12 cellular contexts compared by ENCODE assay signal in genomic region chr22:49916851-49917250, GRCh38. TPM values are rescaled to one million over a fixed set of nuclear protein-coding genes. Genes with fewer than 3 reads are reported as not detected.
DNase-seq lines count a peak whose midpoint lies in the region; ATAC-seq and TF ChIP-seq lines count a peak whose summit lies in the region.
"Had no signal": no experiment of that assay in that cellular context is flagged by ENCODE, and none has a peak within 500 bp of the region (broad histone marks: within the 10 kb centered on the region; RNA-seq: fewer than 3 reads in every experiment).

No MANE protein-coding gene starts in this region.

- TF ChIP-seq CTCF in mucosa of descending colon (IDR thresholded peaks at IDR 0.05) (no peak), thyroid gland (IDR thresholded peaks at IDR 0.05) (no peak), dorsolateral prefrontal cortex (IDR thresholded peaks at IDR 0.05 in 54 of 56, conservative IDR thresholded peaks at IDR 0.05 in 2 of 56; ENCODE audit: low read depth in 1 of 56, partially characterized antibody in 56 of 56) (no peak)

- H3K4me1 Mint-ChIP-seq in CD4-positive, CD25-positive, alpha-beta regulatory T cell = peaks cover 0 to 43% (median 18%) of the 10 kb centered on the region in 4 donors
- H3K4me1 Mint-ChIP-seq in activated naive CD8-positive, alpha-beta T cell treated with anti-CD3 and anti-CD28 coated beads for 36 hours = peaks cover 17% of the 10 kb centered on the region

- WGBS in thyroid gland, 2 donors = 87 to 97% methylated on average over 10 to 12 of the region's 12 CpGs

- peak overlapping the region; percentile 14 for H3K27ac ChIP-seq in CD4-positive, CD25-positive, alpha-beta regulatory T cell (ENCODE audit: insufficient read depth, low read length, poor library complexity, severe bottlenecking)
- H3K27ac ChIP-seq in HUES48 (ENCODE audit: low read depth, low read length) (no peak overlapping the region), thyroid gland (no peak overlapping the region), dorsolateral prefrontal cortex (peak overlapping the region in 2 of 59 donors; percentile 93 to 95)

- no peak overlapping the region for H3K9ac ChIP-seq in HUES48 (ENCODE audit: low read depth, low read length)

- peak overlapping the region; percentile 89 to 96 (median 92) for H3K4me3 Mint-ChIP-seq in CD4-positive, CD25-positive, alpha-beta regulatory T cell
- peak overlapping the region; percentile 88 for H3K4me3 Mint-ChIP-seq in activated naive CD8-positive, alpha-beta T cell treated with anti-CD3 and anti-CD28 coated beads for 36 hours

- no peak for ATAC-seq in CD4-positive, CD25-positive, alpha-beta regulatory T cell (ENCODE audit: low read depth in 2 of 2)
- ATAC-seq in mucosa of descending colon = no peak

- no peak for DNase-seq in CD4-positive, CD25-positive, alpha-beta regulatory T cell
- no peak for DNase-seq in activated naive CD8-positive, alpha-beta T cell treated with anti-CD3 and anti-CD28 coated beads for 36 hours
- DNase-seq in mucosa of descending colon (peak in 2 of 3 donors; percentile 35 to 56), thyroid gland (no peak), dorsolateral prefrontal cortex (no peak), AML-193 (lab: John Stamatoyannopoulos, UW) (no peak), RPMI8226 (no peak)
- DNase-seq: anterior cingulate cortex, GOT3, NCI-H1105 had no signal

- H3K27ac Mint-ChIP-seq in CD4-positive, CD25-positive, alpha-beta regulatory T cell = peak overlapping the region in 2 of 3 donors; percentile 87 to 91
- H3K27ac Mint-ChIP-seq in activated naive CD8-positive, alpha-beta T cell treated with anti-CD3 and anti-CD28 coated beads for 36 hours = no peak overlapping the region

- H3K9me3 ChIP-seq in CD4-positive, CD25-positive, alpha-beta regulatory T cell (ENCODE audit: control insufficient read depth in 2 of 2, low read length in 2 of 2) = no peaks in the 10 kb centered on the region
- H3K9me3 ChIP-seq in HUES48 (ENCODE audit: control insufficient read depth, insufficient read depth, low read length) (no peaks in the 10 kb centered on the region), mucosa of descending colon (no peaks in the 10 kb centered on the region), thyroid gland (no peaks in the 10 kb centered on the region)
- H3K9me3 ChIP-seq: prostate gland had no signal

- intact Hi-C loops in mucosa of descending colon (cut with DNase I, micrococcal nuclease) = no loop called here
- intact Hi-C loops in thyroid gland (cut with DNase I) = loop anchor here (10.0 kb wide), 1 partner anchor 62 kb away; the partner anchor contains the start of gene ZBED4
- intact Hi-C loops in dorsolateral prefrontal cortex (cut with DNase I) = loop anchor here (5.0 to 10.0 kb wide), 2 partner anchors 65 to 92 kb away; partner anchors contain the start of genes BRD1 (in 1 of the 2) and ZBED4 (in 1 of the 2)

- H3K4me3 ChIP-seq in CD4-positive, CD25-positive, alpha-beta regulatory T cell (ENCODE audit: low read depth, low read length) = no peak overlapping the region
- H3K4me3 ChIP-seq in HUES48 (ENCODE audit: low read depth, low read length) (peak overlapping the region; percentile 92; the same call in 1 of the 2 replicates), mucosa of descending colon (no peak overlapping the region), thyroid gland (replicated peaks in 1 of 3) (no peak overlapping the region), dorsolateral prefrontal cortex (peak overlapping the region in 23 of 59 donors; percentile 68 to 96 (median 92))

- H3K9me3 Mint-ChIP-seq in CD4-positive, CD25-positive, alpha-beta regulatory T cell = no peaks in the 10 kb centered on the region
- no peaks in the 10 kb centered on the region for H3K9me3 Mint-ChIP-seq in activated naive CD8-positive, alpha-beta T cell treated with anti-CD3 and anti-CD28 coated beads for 36 hours

- peaks cover 20% of the 10 kb centered on the region for H3K36me3 ChIP-seq in CD4-positive, CD25-positive, alpha-beta regulatory T cell (ENCODE audit: control insufficient read depth, insufficient read depth, low read length)
- H3K36me3 ChIP-seq in HUES48 (ENCODE audit: control insufficient read depth, insufficient read depth, low read length) (peaks cover 29% of the 10 kb centered on the region), mucosa of descending colon (ENCODE audit: low read depth) (no peaks in the 10 kb centered on the region), thyroid gland (peaks cover 19 to 25% of the 10 kb centered on the region in 2 donors)
- H3K36me3 ChIP-seq: prostate gland had no signal

- H3K27me3 ChIP-seq in CD4-positive, CD25-positive, alpha-beta regulatory T cell (ENCODE audit: control insufficient read depth, insufficient read depth, low read length) = no peaks in the 10 kb centered on the region
- H3K27me3 ChIP-seq in HUES48 (ENCODE audit: control insufficient read depth, insufficient read depth, low read length) = no peaks in the 10 kb centered on the region
- H3K27me3 ChIP-seq in thyroid gland = no peaks in the 10 kb centered on the region
- H3K27me3 ChIP-seq in dorsolateral prefrontal cortex = no peaks in the 10 kb centered on the region

- H3K27me3 Mint-ChIP-seq in CD4-positive, CD25-positive, alpha-beta regulatory T cell = no peaks in the 10 kb centered on the region
- H3K27me3 Mint-ChIP-seq in activated naive CD8-positive, alpha-beta T cell treated with anti-CD3 and anti-CD28 coated beads for 36 hours = no peaks in the 10 kb centered on the region

- peaks cover 27% of the 10 kb centered on the region for H3K4me1 ChIP-seq in CD4-positive, CD25-positive, alpha-beta regulatory T cell (ENCODE audit: control insufficient read depth, insufficient read depth, low read length, poor library complexity, severe bottlenecking)
- H3K4me1 ChIP-seq in HUES48 (ENCODE audit: control insufficient read depth, insufficient read depth, low read length) (peaks cover 4% of the 10 kb centered on the region; the same call in 1 of the 2 replicates), mucosa of descending colon (ENCODE audit: low read depth) (peaks cover 23% of the 10 kb centered on the region), thyroid gland (peaks cover 16 to 20% of the 10 kb centered on the region in 2 donors)

- TF ChIP-seq POLR2A in thyroid gland (IDR thresholded peaks at IDR 0.05) = no peak

- no peaks in the 10 kb centered on the region for H3K36me3 Mint-ChIP-seq in CD4-positive, CD25-positive, alpha-beta regulatory T cell
- H3K36me3 Mint-ChIP-seq in activated naive CD8-positive, alpha-beta T cell treated with anti-CD3 and anti-CD28 coated beads for 36 hours = peaks cover 4% of the 10 kb centered on the region

RNA-seq across cellular contexts. Expression of gene ALG12, which starts 1.4 kb away (rescaled TPM):
- 18.1 TPM for total RNA-seq in CD4-positive, CD25-positive, alpha-beta regulatory T cell
- 10 to 100 TPM; 12.6 to 16.9 (median 15.0) TPM for polyA plus RNA-seq in CD4-positive, CD25-positive, alpha-beta regulatory T cell
- 10 to 100 TPM; 14.5 to 15.2 TPM for total RNA-seq in activated naive CD8-positive, alpha-beta T cell treated with anti-CD3 and anti-CD28 coated beads for 36 hours
- total RNA-seq in mucosa of descending colon (10 to 100 TPM; 21.7 to 28.7 (median 25.5) TPM), thyroid gland (10 to 100 TPM; 25.5 to 60.5 (median 52.2) TPM), dorsolateral prefrontal cortex (10 to 100 TPM in 117 of 120 experiments, 1 to 10 TPM in 3; 9.4 to 31.2 (median 15.9) TPM)

RNA-seq across cellular contexts. Expression of gene CRELD2, which starts 1.6 kb away (rescaled TPM):
- 37.8 TPM for total RNA-seq in CD4-positive, CD25-positive, alpha-beta regulatory T cell
- polyA plus RNA-seq in CD4-positive, CD25-positive, alpha-beta regulatory T cell = 10 to 100 TPM; 22.4 to 38.2 (median 31.8) TPM
- 10 to 100 TPM; 32.6 to 34.8 TPM for total RNA-seq in activated naive CD8-positive, alpha-beta T cell treated with anti-CD3 and anti-CD28 coated beads for 36 hours
- total RNA-seq in mucosa of descending colon (10 to 100 TPM; 27.6 to 57.6 (median 32.2) TPM), thyroid gland (100 to 1,000 TPM in 3 of 4 donors, 10 to 100 TPM in 1; 50.3 to 244 (median 154) TPM), dorsolateral prefrontal cortex (10 to 100 TPM; 19.4 to 50.3 (median 29.6) TPM)

RNA-seq across cellular contexts. Expression of gene PIM3, which starts 43.7 kb away (rescaled TPM):
- total RNA-seq in CD4-positive, CD25-positive, alpha-beta regulatory T cell = 294 TPM
- 10 to 100 TPM; 34.0 to 47.1 (median 40.3) TPM for polyA plus RNA-seq in CD4-positive, CD25-positive, alpha-beta regulatory T cell
- total RNA-seq in activated naive CD8-positive, alpha-beta T cell treated with anti-CD3 and anti-CD28 coated beads for 36 hours = 100 to 1,000 TPM; 134 to 137 TPM
- total RNA-seq in mucosa of descending colon = 100 to 1,000 TPM in 1 of 3 donors, 10 to 100 TPM in 2; 56.4 to 106 (median 58.7) TPM
- 100 to 1,000 TPM in 1 of 4 donors, 10 to 100 TPM in 3; 45.4 to 108 (median 73.2) TPM for total RNA-seq in thyroid gland
- 10 to 100 TPM; 18.9 to 92.4 (median 32.9) TPM for total RNA-seq in dorsolateral prefrontal cortex

Comparison
In these comparisons a context has a peak if more than half of its experiments do, and no peak if none do; other contexts are left out.
1. DNase-seq: peak in mucosa of descending colon (2 of 3); none in CD4-positive, CD25-positive, alpha-beta regulatory T cell (0 of 3), activated naive CD8-positive, alpha-beta T cell treated with anti-CD3 and anti-CD28 coated beads for 36 hours (single experiment), thyroid gland (0 of 2), dorsolateral prefrontal cortex (0 of 10), AML-193 (0 of 2) and RPMI8226 (single experiment).
2. intact Hi-C loops: an anchor here in thyroid gland (10.0 kb wide) and dorsolateral prefrontal cortex (5.0 to 10.0 kb wide); none called in mucosa of descending colon.